Comparison of ENCODE assay signal across 8 cellular contexts in genomic region chr7:44986218-44987053, GRCh38. TPM values are rescaled to one million over a fixed set of nuclear protein-coding genes. Genes with fewer than 3 reads are reported as not detected.
DNase-seq lines count a peak whose midpoint lies in the region; ATAC-seq and TF ChIP-seq lines count a peak whose summit lies in the region.

No MANE protein-coding gene starts in this region.

- peaks cover 48% of the 10 kb centered on the region for H3K4me1 ChIP-seq in ACC112 (ENCODE audit: control insufficient read depth, insufficient read depth, low read length, unreplicated experiment)

- peak overlapping the region; percentile 84 for H3K4me3 ChIP-seq in ACC112 (ENCODE audit: low read depth, low read length)

- H3K27ac Mint-ChIP-seq in activated B cell treated with CpG ODN at 0.5 μM for 24 hours: peak overlapping the region; percentile 98

- CTCF ChIA-PET in activated B cell treated with CpG ODN at 0.5 μM for 24 hours (lab: Charles Lee): interaction anchor here (1.3 kb wide), 1 partner anchor 149 kb away, joined by 3 read pairs; no protein-coding TSS in a partner anchor

- H3K4me1 Mint-ChIP-seq in activated B cell treated with CpG ODN at 0.5 μM for 24 hours: peaks cover 58% of the 10 kb centered on the region

- H3K27me3 ChIP-seq in ACC112 (ENCODE audit: insufficient read depth, low read length): no peaks in the 10 kb centered on the region

- POLR2A ChIA-PET in activated B cell treated with CpG ODN at 0.5 μM for 24 hours (lab: Charles Lee): interaction anchor here (0.6 to 13.0 kb wide), 14 partner anchors 9 to 379 kb away, joined by 3 to 325 read pairs (median 4); partner anchors contain the start of genes CCM2, OGDH, PPIA and PURB

- H3K79me2 ChIP-seq in ACC112 (ENCODE audit: control insufficient read depth, insufficient read depth, low read length, unreplicated experiment): peaks cover 36% of the 10 kb centered on the region

- peak overlapping the region; percentile 87 for H3K27ac ChIP-seq in ACC112 (ENCODE audit: low read depth, low read length)
- peak overlapping the region; percentile 92 for H3K27ac ChIP-seq in caudate nucleus (ENCODE audit: low read depth, low read length)

- DNase-seq in NCI-H2227 (lab: John Stamatoyannopoulos, UW; ENCODE audit: unreplicated experiment) (peak; percentile 95), activated B cell treated with CpG ODN at 0.5 μM for 24 hours (peak; percentile 97), caudate nucleus (lab: John Stamatoyannopoulos, UW) (peak; percentile 30 to 96 (median 86)), iris pigment epithelial cell (ENCODE audit: low read depth) (peak; percentile 95)
- peak; percentile 94 for DNase-seq in stimulated activated CD4-positive, alpha-beta T cell treated with anti-CD3 and anti-CD28 coated beads, Interleukin-12 subunit alpha, Interleukin-12 subunit beta, amount 100 ng/mL, for 24 hours (ENCODE audit: low read depth in 2 of 2)

- H3K36me3 ChIP-seq in ACC112 (ENCODE audit: insufficient read depth, low read length): peaks cover 26% of the 10 kb centered on the region

- no peaks in the 10 kb centered on the region for H3K9me3 Mint-ChIP-seq in activated B cell treated with CpG ODN at 0.5 μM for 24 hours

- H3K4me3 Mint-ChIP-seq in activated B cell treated with CpG ODN at 0.5 μM for 24 hours: peak overlapping the region; percentile 98

- H2AFZ ChIP-seq in ACC112 (ENCODE audit: low read length, unreplicated experiment): peak overlapping the region; percentile 78

- intact Hi-C loops in activated B cell treated with CpG ODN at 0.5 μM for 24 hours (cut with micrococcal nuclease): loop anchor here (1.0 to 2.0 kb wide), 7 partner anchors 9 to 1060 kb away; partner anchors contain the start of genes H2AZ2, PPIA and UBE2D4

- no peak for TF ChIP-seq CTCF in activated B cell treated with CpG ODN at 0.5 μM for 24 hours (IDR thresholded peaks at IDR 0.05)

- no peaks in the 10 kb centered on the region for H3K27me3 Mint-ChIP-seq in activated B cell treated with CpG ODN at 0.5 μM for 24 hours

- peaks cover 48% of the 10 kb centered on the region for H3K36me3 Mint-ChIP-seq in activated B cell treated with CpG ODN at 0.5 μM for 24 hours (ENCODE audit: low read depth)

- ATAC-seq in GM18868 (IDR thresholded peaks at IDR 0.05; ENCODE audit: unreplicated experiment) (peak; percentile 96), HG03103 (IDR thresholded peaks at IDR 0.05; ENCODE audit: low read depth, unreplicated experiment) (peak; percentile 91), activated B cell treated with CpG ODN at 0.5 μM for 24 hours (ENCODE audit: low read depth) (peak; percentile 92)

RNA-seq across cellular contexts. Expression of gene MYO1G, which starts 7.6 kb away (rescaled TPM):
- 143 and 154 TPM in 2 replicates for total RNA-seq in activated B cell treated with CpG ODN at 0.5 μM for 24 hours

RNA-seq across cellular contexts. Expression of gene CCM2, which starts 13.6 kb away (rescaled TPM):
- total RNA-seq in activated B cell treated with CpG ODN at 0.5 μM for 24 hours: 83.8 and 89.0 TPM in 2 replicates

Comparison
In these comparisons a context has a peak if more than half of its experiments do, and no peak if none do; other contexts are left out.
1. Peak in every context shown above with its lines: DNase-seq, ATAC-seq, H3K4me3 ChIP-seq and H3K27ac ChIP-seq.